In genomic region chr11:117249571-117249970, GRCh38 we compare ENCODE assay signal across 38 cellular contexts.
"Had no signal": no experiment of that assay in that cellular context is flagged by ENCODE, and none has a peak within 500 bp of the region (broad histone marks: within the 10 kb centered on the region; RNA-seq: fewer than 3 reads in every experiment).

No MANE protein-coding gene starts in this region.

- H3K27me3 Mint-ChIP-seq: activated B cell treated with CpG ODN at 0.5 μM for 24 hours; activated CD4-positive, alpha-beta memory T cell treated with anti-CD3 and anti-CD28 coated beads, Interleukin-2, amount 10 ng/mL, durations not matched to agents 7 days and 5 days; activated CD8-positive, alpha-beta memory T cell treated with anti-CD3 and anti-CD28 coated beads, Interleukin-2, amount 10 ng/mL, durations not matched to agents 7 days and 5 days; activated naive CD8-positive, alpha-beta T cell treated with anti-CD3 and anti-CD28 coated beads for 36 hours; central memory CD8-positive, alpha-beta T cell; T-cell had no signal

- H3K4me3 ChIP-seq: cardiac muscle cell, Peyer's patch had no signal

- H3K4me1 ChIP-seq: Peyer's patch had no signal

- H3K9ac ChIP-seq: KMS-11 had no signal

- H3K4me1 Mint-ChIP-seq: activated B cell treated with CpG ODN at 0.5 μM for 24 hours; activated naive CD8-positive, alpha-beta T cell treated with anti-CD3 and anti-CD28 coated beads for 36 hours; central memory CD8-positive, alpha-beta T cell; T-cell had no signal

- H3K4me3 Mint-ChIP-seq: activated B cell treated with CpG ODN at 0.5 μM for 24 hours; activated CD4-positive, alpha-beta memory T cell treated with anti-CD3 and anti-CD28 coated beads, Interleukin-2, amount 10 ng/mL, durations not matched to agents 7 days and 5 days; activated CD8-positive, alpha-beta memory T cell treated with anti-CD3 and anti-CD28 coated beads, Interleukin-2, amount 10 ng/mL, durations not matched to agents 7 days and 5 days; activated naive CD8-positive, alpha-beta T cell treated with anti-CD3 and anti-CD28 coated beads for 36 hours; central memory CD8-positive, alpha-beta T cell; T-cell had no signal

- H3K4me2 ChIP-seq: KMS-11 had no signal

- H3K9me3 Mint-ChIP-seq: activated B cell treated with CpG ODN at 0.5 μM for 24 hours; activated CD4-positive, alpha-beta memory T cell treated with anti-CD3 and anti-CD28 coated beads, Interleukin-2, amount 10 ng/mL, durations not matched to agents 7 days and 5 days; activated naive CD8-positive, alpha-beta T cell treated with anti-CD3 and anti-CD28 coated beads for 36 hours; central memory CD8-positive, alpha-beta T cell; T-cell had no signal

- ATAC-seq: activated CD8-positive, alpha-beta memory T cell treated with anti-CD3 and anti-CD28 coated beads, Interleukin-2, amount 10 ng/mL, durations not matched to agents 7 days and 5 days; SK-N-SH treated with all-trans-retinoic acid at 6 μM for 48 hours; T-cell had no signal

- H3K27me3 ChIP-seq: brain microvascular endothelial cell, cardiac muscle cell, Peyer's patch had no signal

- H3K9me3 ChIP-seq: Peyer's patch had no signal

- H3K27ac ChIP-seq: brain microvascular endothelial cell, cardiac muscle cell, KMS-11, Peyer's patch, VCaP had no signal

- H3K27ac Mint-ChIP-seq: activated B cell treated with CpG ODN at 0.5 μM for 24 hours; activated CD4-positive, alpha-beta memory T cell treated with anti-CD3 and anti-CD28 coated beads, Interleukin-2, amount 10 ng/mL, durations not matched to agents 7 days and 5 days; activated CD8-positive, alpha-beta memory T cell treated with anti-CD3 and anti-CD28 coated beads, Interleukin-2, amount 10 ng/mL, durations not matched to agents 7 days and 5 days; activated naive CD8-positive, alpha-beta T cell treated with anti-CD3 and anti-CD28 coated beads for 36 hours; T-cell had no signal

- DNase-seq: activated B cell treated with CpG ODN at 0.5 μM for 24 hours; activated CD4-positive, alpha-beta memory T cell treated with anti-CD3 and anti-CD28 coated beads, Interleukin-2, amount 10 ng/mL, durations not matched to agents 7 days and 5 days; activated CD4-positive, alpha-beta T cell treated with anti-CD3 and anti-CD28 coated beads for 4 hours; activated CD4-positive, CD25-positive, alpha-beta regulatory T cell treated with anti-CD3 and anti-CD28 coated beads, Interleukin-2, amount 50 U/mL, for 72 hours; activated CD8-positive, alpha-beta memory T cell treated with anti-CD3 and anti-CD28 coated beads for 24 hours; activated CD8-positive, alpha-beta memory T cell treated with anti-CD3 and anti-CD28 coated beads, Interleukin-2, amount 10 ng/mL, durations not matched to agents 7 days and 5 days; activated CD8-positive, alpha-beta memory T cell treated with anti-CD3 and anti-CD28 coated beads, Interleukin-2, amount 50 U/mL, for 48 hours; activated effector memory CD4-positive, alpha-beta T cell treated with anti-CD3 and anti-CD28 coated beads, Interleukin-2, amount 50 U/mL, for 16 hours; activated naive CD4-positive, alpha-beta T cell; activated naive CD4-positive, alpha-beta T cell treated with anti-CD3 and anti-CD28 coated beads, Interleukin-2, amount 50 U/mL, for 16 hours; activated naive CD8-positive, alpha-beta T cell treated with anti-CD3 and anti-CD28 coated beads for 36 hours; activated T-cell treated with anti-CD3 and anti-CD28 coated beads, Interleukin-2, amount 50 U/mL, for 48 hours; amniotic stem cell; aorta; brain microvascular endothelial cell; MM.1S; MV-4-11; NCI-H1092; NCI-H1436 treated with DMSO at 0.1 percent for 48 hours; NCI-H1694 treated with DMSO at 0.1 percent for 48 hours; NCI-H2029; NCI-H2171 treated with DMSO at 0.1 percent for 48 hours; NCI-H2227 treated with DMSO at 0.1 percent for 48 hours; NCI-H446; NCI-H510A treated with DMSO at 0.1 percent for 48 hours; NCI-H526 treated with DMSO at 0.1 percent for 48 hours; NCI-H774; Peyer's patch; RPMI8226; SIG-M5; T-cell; T-helper 2 cell; T-helper 9 cell had no signal
